Comparison of ENCODE assay signal across 17 cellular contexts in genomic region chr6:72238900-72239299, GRCh38.
DNase-seq lines count a peak whose midpoint lies in the region; ATAC-seq, FAIRE-seq and TF ChIP-seq lines count a peak whose summit lies in the region.
"Had no signal": no experiment of that assay in that cellular context is flagged by ENCODE, and none has a peak within 500 bp of the region (broad histone marks: within the 10 kb centered on the region; RNA-seq: fewer than 3 reads in every experiment).

No MANE protein-coding gene starts in this region.

- H3K9me2 ChIP-seq in PC-3 (replicated peaks; ENCODE audit: low read length) = no peaks in the 10 kb centered on the region

- no peak overlapping the region for H3K4me3 ChIP-seq in PC-3 (ENCODE audit: low read length)
- H3K4me3 ChIP-seq in choroid plexus epithelial cell (ENCODE audit: low read depth, low read length) = no peak overlapping the region
- no peak overlapping the region for H3K4me3 ChIP-seq in osteoblast (ENCODE audit: insufficient read depth, low read length)
- H3K4me3 ChIP-seq in small intestine (ENCODE audit: low read depth in 1 of 2, low read length in 2 of 2) = no peak overlapping the region
- H3K4me3 ChIP-seq: A549, GM23338 had no signal

- H4K20me1 ChIP-seq in PC-3 (ENCODE audit: low read length) = no peaks in the 10 kb centered on the region
- H4K20me1 ChIP-seq in osteoblast (ENCODE audit: insufficient read depth, low read length) = no peaks in the 10 kb centered on the region

- H3K27ac ChIP-seq in PC-3 (ENCODE audit: low read length) (no peak overlapping the region), osteoblast (ENCODE audit: low read depth, low read length) (no peak overlapping the region), small intestine (ENCODE audit: low read depth in 1 of 2, low read length in 1 of 2) (no peak overlapping the region)
- H3K27ac ChIP-seq: A549, HL-60 had no signal

- H3K36me3 ChIP-seq in PC-3 (ENCODE audit: low read depth, low read length) (no peaks in the 10 kb centered on the region), osteoblast (ENCODE audit: insufficient read depth, low read length) (no peaks in the 10 kb centered on the region), small intestine (ENCODE audit: control insufficient read depth in 2 of 2, insufficient read depth in 2 of 2, low read length in 2 of 2) (no peaks in the 10 kb centered on the region)

- no peaks in the 10 kb centered on the region for H3K27me3 ChIP-seq in PC-3 (ENCODE audit: low read length)
- H3K27me3 ChIP-seq in osteoblast (ENCODE audit: insufficient read depth, low read length) = no peaks in the 10 kb centered on the region
- H3K27me3 ChIP-seq in small intestine (ENCODE audit: control insufficient read depth in 2 of 2, insufficient read depth in 2 of 2, low read length in 2 of 2) = no peaks in the 10 kb centered on the region

- POLR2A ChIA-PET in PC-3 (lab: Charles Lee; ENCODE audit: unreplicated experiment) = no interaction called here

- TF ChIP-seq CTCF in PC-3 (conservative IDR thresholded peaks at IDR 0.05; ENCODE audit: low read depth, low read length) (no peak), choroid plexus epithelial cell (conservative IDR thresholded peaks at IDR 0.05; ENCODE audit: low read depth, low read length) (no peak), osteoblast (IDR thresholded peaks at IDR 0.05; ENCODE audit: extremely low read depth, low read depth, low read length) (no peak)

- H3K4me2 ChIP-seq in PC-3 (ENCODE audit: low read length) = peak overlapping the region; percentile 62; the same call in 1 of the 2 replicates
- H3K4me2 ChIP-seq in osteoblast (ENCODE audit: insufficient read depth, low read length) = no peak overlapping the region
- H3K4me2 ChIP-seq: A549, GM23338 had no signal

- no TSS peak for BruUV-seq in PC-3 (replicated peaks; lab: Mats Ljungman, UMichigan)

- H3K4me1 ChIP-seq in PC-3 (ENCODE audit: insufficient read depth, low read length) (peaks cover 12% of the 10 kb centered on the region), osteoblast (ENCODE audit: insufficient read depth, low read length) (peaks cover 10% of the 10 kb centered on the region), small intestine (ENCODE audit: control insufficient read depth in 2 of 2, insufficient read depth in 1 of 2, low read depth in 1 of 2, low read length in 1 of 2) (no peaks in the 10 kb centered on the region)
- H3K4me1 ChIP-seq: A549 had no signal

- ATAC-seq in PC-3 (peak; percentile 99), HG03196 (IDR thresholded peaks at IDR 0.05; ENCODE audit: unreplicated experiment) (no peak)
- ATAC-seq: A549, GM23338 had no signal

- FAIRE-seq in small intestine (lab: Jason Lieb, UNC) = no peak
- FAIRE-seq: A549, RCC 7860 had no signal

- DNase-seq in DMS53 treated with DMSO at 0.1 percent for 48 hours (lab: John Stamatoyannopoulos, UW; ENCODE audit: unreplicated experiment) (peak; percentile 20), PC-3 (peak; percentile 77), choroid plexus epithelial cell (ENCODE audit: low read depth) (peak; percentile 32), osteoblast (ENCODE audit: insufficient read length, low spot score, missing footprints) (peak; percentile 73), A172 (ENCODE audit: low spot score) (no peak), small intestine (no peak)
- no peak for DNase-seq in stimulated activated CD8-positive, alpha-beta memory T cell treated with anti-CD3 and anti-CD28 coated beads, Interleukin-4, amount 100 ng/mL, for 48 hours
- DNase-seq: DMS79, KBM-7, NCI-H1092, NCI-H187, SHP77 had no signal

- intact Hi-C loops in PC-3 (cut with micrococcal nuclease) = loop anchor here (1.0 kb wide), 1 partner anchor 22 kb away; no protein-coding TSS in a partner anchor

- H3K9me3 ChIP-seq in PC-3 (ENCODE audit: low read length) (no peaks in the 10 kb centered on the region), osteoblast (ENCODE audit: low read depth, low read length) (no peaks in the 10 kb centered on the region), small intestine (ENCODE audit: control insufficient read depth, low read depth) (no peaks in the 10 kb centered on the region)
- H3K9me3 ChIP-seq: A549 had no signal

- CTCF ChIA-PET in PC-3 (lab: Charles Lee) = no interaction called here

- no peak overlapping the region for H3K9ac ChIP-seq in PC-3 (ENCODE audit: low read length)

- H3K79me2 ChIP-seq in PC-3 (ENCODE audit: low read length) (no peaks in the 10 kb centered on the region), osteoblast (ENCODE audit: insufficient read depth, low read length) (no peaks in the 10 kb centered on the region)

- WGBS in small intestine, 3 donors = 70 to 76% (median 72%) methylated on average over 1 of the region's 1 CpG

- H2AFZ ChIP-seq in PC-3 (ENCODE audit: low read length) (no peak overlapping the region), osteoblast (ENCODE audit: low read length) (no peak overlapping the region)
- H2AFZ ChIP-seq: GM23338 had no signal

- no peaks in the 10 kb centered on the region for H3F3A ChIP-seq in PC-3 (ENCODE audit: low read length, unreplicated experiment)

Comparison
In these comparisons a context has a peak if more than half of its experiments do, and no peak if none do; other contexts are left out.
1. DNase-seq: peak in DMS53 treated with DMSO at 0.1 percent for 48 hours (single experiment), PC-3 (single experiment), choroid plexus epithelial cell (single experiment) and osteoblast (single experiment); none in stimulated activated CD8-positive, alpha-beta memory T cell treated with anti-CD3 and anti-CD28 coated beads, Interleukin-4, amount 100 ng/mL, for 48 hours (single experiment), A172 (single experiment) and small intestine (single experiment).